ENCODE assay signal across 1 cellular context in genomic region chr19:3361384-3362216, GRCh38.
TF ChIP-seq lines count a peak whose summit lies in the region.

No MANE protein-coding gene starts in this region.

TF ChIP-seq in K562, 482 proteins besides CTCF, POLR2A, EP300 and RAD21 (continued from another document):
- TF ChIP-seq, protein P1, sequence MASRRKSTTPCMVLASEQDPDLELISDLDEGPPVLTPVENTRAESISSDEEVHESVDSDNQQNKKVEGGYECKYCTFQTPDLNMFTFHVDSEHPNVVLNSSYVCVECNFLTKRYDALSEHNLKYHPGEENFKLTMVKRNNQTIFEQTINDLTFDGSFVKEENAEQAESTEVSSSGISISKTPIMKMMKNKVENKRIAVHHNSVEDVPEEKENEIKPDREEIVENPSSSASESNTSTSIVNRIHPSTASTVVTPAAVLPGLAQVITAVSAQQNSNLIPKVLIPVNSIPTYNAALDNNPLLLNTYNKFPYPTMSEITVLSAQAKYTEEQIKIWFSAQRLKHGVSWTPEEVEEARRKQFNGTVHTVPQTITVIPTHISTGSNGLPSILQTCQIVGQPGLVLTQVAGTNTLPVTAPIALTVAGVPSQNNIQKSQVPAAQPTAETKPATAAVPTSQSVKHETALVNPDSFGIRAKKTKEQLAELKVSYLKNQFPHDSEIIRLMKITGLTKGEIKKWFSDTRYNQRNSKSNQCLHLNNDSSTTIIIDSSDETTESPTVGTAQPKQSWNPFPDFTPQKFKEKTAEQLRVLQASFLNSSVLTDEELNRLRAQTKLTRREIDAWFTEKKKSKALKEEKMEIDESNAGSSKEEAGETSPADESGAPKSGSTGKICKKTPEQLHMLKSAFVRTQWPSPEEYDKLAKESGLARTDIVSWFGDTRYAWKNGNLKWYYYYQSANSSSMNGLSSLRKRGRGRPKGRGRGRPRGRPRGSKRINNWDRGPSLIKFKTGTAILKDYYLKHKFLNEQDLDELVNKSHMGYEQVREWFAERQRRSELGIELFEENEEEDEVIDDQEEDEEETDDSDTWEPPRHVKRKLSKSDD (conservative IDR thresholded peaks at IDR 0.05; ENCODE audit: low read length) = no peak
- no peak; the same call in 1 of the 2 replicates for TF ChIP-seq DPF2 (IDR thresholded peaks at IDR 0.05)
- TF ChIP-seq FUS (optimal IDR thresholded peaks at IDR 0.05; ENCODE audit: low read depth, low read length) = no peak
- TF ChIP-seq JUNB (CRISPR knock-in tag; conservative IDR thresholded peaks at IDR 0.05) = no peak
- no peak for TF ChIP-seq ZBTB26 (CRISPR knock-in tag; IDR thresholded peaks at IDR 0.05)
- no peak for TF ChIP-seq SMC3 (conservative IDR thresholded peaks at IDR 0.05; ENCODE audit: insufficient read depth, low read depth, low read length)
- TF ChIP-seq NFE2L1 (tag; IDR thresholded peaks at IDR 0.05; ENCODE audit: borderline replicate concordance, low read depth) = no peak
- TF ChIP-seq E2F3 (CRISPR knock-in tag; IDR thresholded peaks at IDR 0.05) = no peak
- TF ChIP-seq PREB (CRISPR knock-in tag; IDR thresholded peaks at IDR 0.05) = no peak
- TF ChIP-seq GATAD2A (IDR thresholded peaks at IDR 0.05) = no peak
- no peak for TF ChIP-seq COPS2 (conservative IDR thresholded peaks at IDR 0.05)
- TF ChIP-seq EWSR1 (IDR thresholded peaks at IDR 0.05; ENCODE audit: borderline replicate concordance, low read depth, partially characterized antibody) = no peak
- TF ChIP-seq, protein P2, sequence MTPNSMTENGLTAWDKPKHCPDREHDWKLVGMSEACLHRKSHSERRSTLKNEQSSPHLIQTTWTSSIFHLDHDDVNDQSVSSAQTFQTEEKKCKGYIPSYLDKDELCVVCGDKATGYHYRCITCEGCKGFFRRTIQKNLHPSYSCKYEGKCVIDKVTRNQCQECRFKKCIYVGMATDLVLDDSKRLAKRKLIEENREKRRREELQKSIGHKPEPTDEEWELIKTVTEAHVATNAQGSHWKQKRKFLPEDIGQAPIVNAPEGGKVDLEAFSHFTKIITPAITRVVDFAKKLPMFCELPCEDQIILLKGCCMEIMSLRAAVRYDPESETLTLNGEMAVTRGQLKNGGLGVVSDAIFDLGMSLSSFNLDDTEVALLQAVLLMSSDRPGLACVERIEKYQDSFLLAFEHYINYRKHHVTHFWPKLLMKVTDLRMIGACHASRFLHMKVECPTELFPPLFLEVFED (CRISPR knock-in tag; conservative IDR thresholded peaks at IDR 0.05) = no peak
- TF ChIP-seq, protein P3, sequence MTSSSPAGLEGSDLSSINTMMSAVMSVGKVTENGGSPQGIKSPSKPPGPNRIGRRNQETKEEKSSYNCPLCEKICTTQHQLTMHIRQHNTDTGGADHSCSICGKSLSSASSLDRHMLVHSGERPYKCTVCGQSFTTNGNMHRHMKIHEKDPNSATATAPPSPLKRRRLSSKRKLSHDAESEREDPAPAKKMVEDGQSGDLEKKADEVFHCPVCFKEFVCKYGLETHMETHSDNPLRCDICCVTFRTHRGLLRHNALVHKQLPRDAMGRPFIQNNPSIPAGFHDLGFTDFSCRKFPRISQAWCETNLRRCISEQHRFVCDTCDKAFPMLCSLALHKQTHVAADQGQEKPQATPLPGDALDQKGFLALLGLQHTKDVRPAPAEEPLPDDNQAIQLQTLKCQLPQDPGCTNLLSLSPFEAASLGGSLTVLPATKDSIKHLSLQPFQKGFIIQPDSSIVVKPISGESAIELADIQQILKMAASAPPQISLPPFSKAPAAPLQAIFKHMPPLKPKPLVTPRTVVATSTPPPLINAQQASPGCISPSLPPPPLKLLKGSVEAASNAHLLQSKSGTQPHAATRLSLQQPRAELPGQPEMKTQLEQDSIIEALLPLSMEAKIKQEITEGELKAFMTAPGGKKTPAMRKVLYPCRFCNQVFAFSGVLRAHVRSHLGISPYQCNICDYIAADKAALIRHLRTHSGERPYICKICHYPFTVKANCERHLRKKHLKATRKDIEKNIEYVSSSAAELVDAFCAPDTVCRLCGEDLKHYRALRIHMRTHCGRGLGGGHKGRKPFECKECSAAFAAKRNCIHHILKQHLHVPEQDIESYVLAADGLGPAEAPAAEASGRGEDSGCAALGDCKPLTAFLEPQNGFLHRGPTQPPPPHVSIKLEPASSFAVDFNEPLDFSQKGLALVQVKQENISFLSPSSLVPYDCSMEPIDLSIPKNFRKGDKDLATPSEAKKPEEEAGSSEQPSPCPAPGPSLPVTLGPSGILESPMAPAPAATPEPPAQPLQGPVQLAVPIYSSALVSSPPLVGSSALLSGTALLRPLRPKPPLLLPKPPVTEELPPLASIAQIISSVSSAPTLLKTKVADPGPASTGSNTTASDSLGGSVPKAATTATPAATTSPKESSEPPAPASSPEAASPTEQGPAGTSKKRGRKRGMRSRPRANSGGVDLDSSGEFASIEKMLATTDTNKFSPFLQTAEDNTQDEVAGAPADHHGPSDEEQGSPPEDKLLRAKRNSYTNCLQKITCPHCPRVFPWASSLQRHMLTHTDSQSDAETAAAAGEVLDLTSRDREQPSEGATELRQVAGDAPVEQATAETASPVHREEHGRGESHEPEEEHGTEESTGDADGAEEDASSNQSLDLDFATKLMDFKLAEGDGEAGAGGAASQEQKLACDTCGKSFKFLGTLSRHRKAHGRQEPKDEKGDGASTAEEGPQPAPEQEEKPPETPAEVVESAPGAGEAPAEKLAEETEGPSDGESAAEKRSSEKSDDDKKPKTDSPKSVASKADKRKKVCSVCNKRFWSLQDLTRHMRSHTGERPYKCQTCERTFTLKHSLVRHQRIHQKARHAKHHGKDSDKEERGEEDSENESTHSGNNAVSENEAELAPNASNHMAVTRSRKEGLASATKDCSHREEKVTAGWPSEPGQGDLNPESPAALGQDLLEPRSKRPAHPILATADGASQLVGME (CRISPR knock-in tag; IDR thresholded peaks at IDR 0.05) = no peak
- TF ChIP-seq RBFOX2 (IDR thresholded peaks at IDR 0.05; ENCODE audit: low read depth, low read length) = no peak
- no peak for TF ChIP-seq DLX4 (CRISPR knock-in tag; IDR thresholded peaks at IDR 0.05)
- TF ChIP-seq ZNF668 (CRISPR knock-in tag; IDR thresholded peaks at IDR 0.05) = no peak
- no peak for TF ChIP-seq NR2F6 (CRISPR knock-in tag; IDR thresholded peaks at IDR 0.05)
- TF ChIP-seq, protein P4, sequence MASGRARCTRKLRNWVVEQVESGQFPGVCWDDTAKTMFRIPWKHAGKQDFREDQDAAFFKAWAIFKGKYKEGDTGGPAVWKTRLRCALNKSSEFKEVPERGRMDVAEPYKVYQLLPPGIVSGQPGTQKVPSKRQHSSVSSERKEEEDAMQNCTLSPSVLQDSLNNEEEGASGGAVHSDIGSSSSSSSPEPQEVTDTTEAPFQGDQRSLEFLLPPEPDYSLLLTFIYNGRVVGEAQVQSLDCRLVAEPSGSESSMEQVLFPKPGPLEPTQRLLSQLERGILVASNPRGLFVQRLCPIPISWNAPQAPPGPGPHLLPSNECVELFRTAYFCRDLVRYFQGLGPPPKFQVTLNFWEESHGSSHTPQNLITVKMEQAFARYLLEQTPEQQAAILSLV (tag; IDR thresholded peaks at IDR 0.05) = no peak
- TF ChIP-seq SMAD2 (IDR thresholded peaks at IDR 0.05; ENCODE audit: low read depth, low read length) = no peak
- TF ChIP-seq BACH1 (tag; IDR thresholded peaks at IDR 0.05) = no peak
- no peak for TF ChIP-seq ETV6 (IDR thresholded peaks at IDR 0.05; ENCODE audit: borderline replicate concordance in 1 of 2, low read depth in 2 of 2, low read length in 1 of 2)
- TF ChIP-seq ETV6 (CRISPR knock-in tag; IDR thresholded peaks at IDR 0.05; ENCODE audit: borderline replicate concordance) = no peak
- no peak for TF ChIP-seq RBM34 (IDR thresholded peaks at IDR 0.05; ENCODE audit: borderline replicate concordance, insufficient read depth, low read length)
- no peak for TF ChIP-seq KAT7 (CRISPR knock-in tag; IDR thresholded peaks at IDR 0.05; ENCODE audit: borderline replicate concordance)
- TF ChIP-seq CBX3 (IDR thresholded peaks at IDR 0.05; ENCODE audit: borderline replicate concordance in 1 of 2, low read length in 2 of 2) = no peak
- peak in 1 of 2 experiments; percentile 77; a peak in 2 of 4 replicates for TF ChIP-seq KDM1A (IDR thresholded peaks at IDR 0.05)
- no peak for TF ChIP-seq NELFE (IDR thresholded peaks at IDR 0.05; ENCODE audit: insufficient read depth, insufficient read length)
- no peak for TF ChIP-seq PRPF4 (IDR thresholded peaks at IDR 0.05; ENCODE audit: insufficient read depth, low read depth, low read length, poor library complexity, severe bottlenecking)
- no peak for TF ChIP-seq ZNF311 (CRISPR knock-in tag; IDR thresholded peaks at IDR 0.05)
- TF ChIP-seq ZNF586 (CRISPR knock-in tag; conservative IDR thresholded peaks at IDR 0.05) = no peak
- no peak for TF ChIP-seq PHTF2 (CRISPR knock-in tag; IDR thresholded peaks at IDR 0.05)
TF ChIP-seq in K562: peak in this region for 36.
